ENCODE assay signal across 10 cellular contexts in the genomic region with DNA sequence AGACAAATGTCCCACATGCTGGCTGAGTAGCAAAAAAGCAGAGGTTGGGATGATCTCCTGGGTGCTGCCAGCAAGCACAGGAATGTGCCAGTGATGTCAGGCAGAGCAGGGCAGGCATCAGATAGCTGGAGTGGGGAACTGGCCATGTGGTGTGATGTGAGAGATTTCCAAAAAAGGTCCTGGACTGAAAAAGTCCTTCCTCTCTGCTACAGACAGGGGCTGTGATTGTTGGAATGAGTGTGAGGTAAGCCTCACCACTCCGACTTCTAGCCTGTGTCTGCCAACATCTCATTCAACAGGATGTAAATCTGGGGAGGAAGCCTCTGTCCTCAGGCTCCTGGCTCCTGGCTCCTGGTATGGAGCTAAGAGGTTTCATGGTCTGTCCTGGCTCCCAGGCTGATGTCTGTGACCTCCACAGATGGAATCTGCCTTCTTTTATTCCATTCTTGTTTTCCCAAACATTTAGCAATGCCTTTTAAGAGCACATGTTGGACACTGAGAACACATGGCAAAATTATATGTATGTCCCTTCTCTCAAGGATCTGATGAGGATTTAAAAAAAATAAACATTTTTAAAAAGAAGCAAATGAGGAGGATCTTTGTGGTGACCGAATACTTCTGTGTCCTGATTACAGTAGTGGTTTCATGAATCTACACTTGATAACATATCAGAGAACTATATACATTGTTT. TPM values are rescaled to one million over a fixed set of nuclear protein-coding genes. Genes with fewer than 3 reads are reported as not detected.
DNase-seq lines count a peak whose midpoint lies in the region; ATAC-seq, FAIRE-seq and TF ChIP-seq lines count a peak whose summit lies in the region.
"Had no signal": no experiment of that assay in that cellular context is flagged by ENCODE, and none has a peak within 500 bp of the region (broad histone marks: within the 10 kb centered on the region; RNA-seq: fewer than 3 reads in every experiment).

No MANE protein-coding gene starts in this region.

- no peaks in the 10 kb centered on the region for H3K4me1 Mint-ChIP-seq in CD8-positive, alpha-beta T cell (ENCODE audit: low read depth)

- H3K9ac ChIP-seq in GM12878 (ENCODE audit: control insufficient read depth, insufficient read depth, low read length) = no peak overlapping the region
- H3K9ac ChIP-seq in colonic mucosa (ENCODE audit: low read depth in 2 of 2, low read length in 2 of 2) = no peak overlapping the region
- H3K9ac ChIP-seq: parathyroid adenoma had no signal

- in situ Hi-C loops in GM12878 (cut with MboI) = no loop called here

- no peak overlapping the region for H3K4me2 ChIP-seq in GM12878 (ENCODE audit: control insufficient read depth, insufficient read depth)

- TF ChIP-seq POLR2A in GM12878 (IDR thresholded peaks at IDR 0.05; ENCODE audit: low read depth, low read length) = no peak

- CTCF ChIA-PET in GM12878 (lab: Yijun Ruan, JAX) = interaction anchor here (1.0 to 1.7 kb wide), 4 partner anchors 11 to 45 kb away, joined by 3 to 4 read pairs (median 4); no protein-coding TSS in a partner anchor
- CTCF ChIA-PET in CD8-positive, alpha-beta T cell (lab: Charles Lee) = no interaction called here

- H4K20me1 ChIP-seq in GM12878 (ENCODE audit: control insufficient read depth, insufficient read depth) = no peaks in the 10 kb centered on the region

- H3K27me3 ChIP-seq in GM12878 (replicated peaks in 1 of 2; ENCODE audit: control insufficient read depth in 2 of 2, insufficient read depth in 2 of 2, low read length in 1 of 2) (no peaks in the 10 kb centered on the region), left ventricle myocardium inferior (ENCODE audit: low read depth) (no peaks in the 10 kb centered on the region), colonic mucosa (no peaks in the 10 kb centered on the region)
- H3K27me3 ChIP-seq in CD8-positive, alpha-beta T cell (ENCODE audit: insufficient read depth, low read length) = no peaks in the 10 kb centered on the region

- H3K9me3 Mint-ChIP-seq in CD8-positive, alpha-beta T cell = no peaks in the 10 kb centered on the region

- POLR2A ChIA-PET in GM12878 (lab: Charles Lee) = interaction anchor here (1.3 to 1.6 kb wide), 3 partner anchors 12 to 19 kb away, joined by 4 read pairs; no protein-coding TSS in a partner anchor
- POLR2A ChIA-PET in CD8-positive, alpha-beta T cell (lab: Charles Lee) = no interaction called here

- no peak overlapping the region for H3K4me3 ChIP-seq in GM12878
- no peak overlapping the region for H3K4me3 ChIP-seq in left ventricle myocardium inferior
- H3K4me3 ChIP-seq in colonic mucosa = no peak overlapping the region
- no peak overlapping the region for H3K4me3 ChIP-seq in CD8-positive, alpha-beta T cell (ENCODE audit: low read depth, low read length)

- BruUV-seq in GM12878 (replicated peaks; lab: Mats Ljungman, UMichigan) = no TSS peak

- DNase-seq in H4 (ENCODE audit: low spot score) (peak; percentile 96), GM12878 (ENCODE audit: low read depth, low spot score) (no peak), left ventricle myocardium inferior (peak; percentile 49), sciatic nerve (ENCODE audit: low spot score) (no peak), colonic mucosa (no peak), AML-193 (lab: John Stamatoyannopoulos, UW) (no peak)
- no peak for DNase-seq in activated CD4-positive, alpha-beta T cell treated with anti-CD3 and anti-CD28 coated beads, Interleukin-2, amount 50 U/mL, for 48 hours
- no peak for DNase-seq in CD8-positive, alpha-beta T cell
- DNase-seq: stimulated activated CD8-positive, alpha-beta memory T cell treated with anti-CD3 and anti-CD28 coated beads, Interleukin-4, amount 100 ng/mL, for 48 hours had no signal

- FAIRE-seq in GM12878 (lab: Jason Lieb, UNC) = peak; percentile 7

- WGBS in GM12878 (ENCODE audit: insufficient coverage, insufficient replicate concordance, low lambda C conversion rate, missing lambda C conversion rate) = 83% methylated on average over 2 of the region's 2 CpGs

- H3K4me3 Mint-ChIP-seq in CD8-positive, alpha-beta T cell = no peak overlapping the region

- RAD21 ChIA-PET in GM12878 (lab: Charles Lee; ENCODE audit: unreplicated experiment) = interaction anchor here (4.7 kb wide), 1 partner anchor 15 kb away, joined by 23 read pairs; no protein-coding TSS in a partner anchor

- intact Hi-C loops in GM12878 (cut with micrococcal nuclease; ENCODE audit: unreplicated experiment) = no loop called here
- intact Hi-C loops in left ventricle myocardium inferior (cut with micrococcal nuclease) = no loop called here
- intact Hi-C loops in sciatic nerve (cut with DNase I) = no loop called here
- intact Hi-C loops in colonic mucosa (cut with DNase I) = no loop called here
- intact Hi-C loops in CD8-positive, alpha-beta T cell (cut with DNase I, micrococcal nuclease) = no loop called here

- no peaks in the 10 kb centered on the region for H3K36me3 Mint-ChIP-seq in CD8-positive, alpha-beta T cell

- no peaks in the 10 kb centered on the region for H3K4me1 ChIP-seq in GM12878 (ENCODE audit: control insufficient read depth, insufficient read depth, low read length)
- peaks cover 46% of the 10 kb centered on the region for H3K4me1 ChIP-seq in left ventricle myocardium inferior
- H3K4me1 ChIP-seq in colonic mucosa = peaks cover 3% of the 10 kb centered on the region
- H3K4me1 ChIP-seq in CD8-positive, alpha-beta T cell (ENCODE audit: insufficient read depth, low read length) = no peaks in the 10 kb centered on the region
- H3K4me1 ChIP-seq: parathyroid adenoma had no signal

- no peaks in the 10 kb centered on the region for H3K79me2 ChIP-seq in GM12878 (ENCODE audit: control insufficient read depth, insufficient read depth, low read length)
- H3K79me2 ChIP-seq: parathyroid adenoma had no signal

- H3K27ac ChIP-seq in GM12878 (ENCODE audit: control insufficient read depth, insufficient read depth) (no peak overlapping the region), left ventricle myocardium inferior (replicated peaks) (peak overlapping the region; percentile 85), colonic mucosa (no peak overlapping the region)
- no peak overlapping the region for H3K27ac ChIP-seq in CD8-positive, alpha-beta T cell (ENCODE audit: low read depth, low read length)
- H3K27ac ChIP-seq: parathyroid adenoma had no signal

- ATAC-seq in GM12878 (no peak), sciatic nerve (peak; percentile 51)
- ATAC-seq in CD8-positive, alpha-beta T cell = no peak

- no peak for TF ChIP-seq CTCF in GM12878 (IDR thresholded peaks at IDR 0.05 in 2 of 3, conservative IDR thresholded peaks at IDR 0.05 in 1 of 3; ENCODE audit: control insufficient read depth in 2 of 3, extremely low read depth in 1 of 3, insufficient read depth in 1 of 3, low read depth in 3 of 3, low read length in 3 of 3)
- TF ChIP-seq CTCF in left ventricle myocardium inferior (IDR thresholded peaks at IDR 0.05; ENCODE audit: borderline replicate concordance) = peak; percentile 41
- no peak for TF ChIP-seq CTCF in colonic mucosa (IDR thresholded peaks at IDR 0.05)
- TF ChIP-seq CTCF in CD8-positive, alpha-beta T cell (IDR thresholded peaks at IDR 0.05) = no peak

- no peaks in the 10 kb centered on the region for H3K27me3 Mint-ChIP-seq in CD8-positive, alpha-beta T cell (ENCODE audit: low read depth)

- no peaks in the 10 kb centered on the region for H3K9me3 ChIP-seq in GM12878 (replicated peaks; ENCODE audit: control insufficient read depth, insufficient read depth, low read length)
- no peaks in the 10 kb centered on the region for H3K9me3 ChIP-seq in left ventricle myocardium inferior (replicated peaks)
- no peaks in the 10 kb centered on the region for H3K9me3 ChIP-seq in colonic mucosa
- no peaks in the 10 kb centered on the region for H3K9me3 ChIP-seq in CD8-positive, alpha-beta T cell (ENCODE audit: low read length)

- H3K36me3 ChIP-seq in GM12878 (ENCODE audit: control insufficient read depth in 2 of 2, insufficient read depth in 2 of 2, low read length in 1 of 2) = no peaks in the 10 kb centered on the region
- H3K36me3 ChIP-seq in left ventricle myocardium inferior = no peaks in the 10 kb centered on the region
- no peaks in the 10 kb centered on the region for H3K36me3 ChIP-seq in colonic mucosa
- no peaks in the 10 kb centered on the region for H3K36me3 ChIP-seq in CD8-positive, alpha-beta T cell (ENCODE audit: insufficient read depth, low read length)

- H2AFZ ChIP-seq in GM12878 (ENCODE audit: control insufficient read depth, low read depth, low read length) = no peak overlapping the region
- H2AFZ ChIP-seq: parathyroid adenoma had no signal

- SMC1A ChIA-PET in GM12878 (lab: Charles Lee; ENCODE audit: uncharacterized antibody, unreplicated experiment) = interaction anchor here (0.8 to 9.6 kb wide), 7 partner anchors 8 to 178 kb away, joined by 4 to 71 read pairs (median 4); no protein-coding TSS in a partner anchor

- H3K27ac Mint-ChIP-seq in CD8-positive, alpha-beta T cell = no peak overlapping the region

- no peak for TF ChIP-seq RAD21 in GM12878 (IDR thresholded peaks at IDR 0.05; ENCODE audit: insufficient read depth, low read depth, low read length)

- no peak for TF ChIP-seq EP300 in GM12878 (IDR thresholded peaks at IDR 0.05; ENCODE audit: borderline replicate concordance in 1 of 2, control insufficient read depth in 1 of 2, low read depth in 2 of 2, low read length in 2 of 2)

TF ChIP-seq in GM12878, 131 proteins besides CTCF, POLR2A, EP300 and RAD21 (continues in another document):
- TF ChIP-seq SMARCA5 (IDR thresholded peaks at IDR 0.05) (no peak), BMI1 (IDR thresholded peaks at IDR 0.05; ENCODE audit: borderline replicate concordance) (no peak)

RNA-seq across cellular contexts. Expression of a gene that starts 50.1 kb away (rescaled TPM):
- 14.7 and 22.7 TPM in 2 replicates for total RNA-seq in H4 (2014; rRNA removed; shearing (Covaris generic))
- total RNA-seq in GM12878 (2013; cell fraction: nucleolus; rRNA removed) = 283 and 300 TPM in 2 replicates
- total RNA-seq in GM12878 (2014; rRNA removed) = 92.7 and 120 TPM in 2 replicates
- 130 and 131 TPM in 2 replicates for total RNA-seq in GM12878 (2014; rRNA removed; fragmentation: Illumina TruSeq; extraction: Trizol)
- 110 and 131 TPM in 2 replicates for total RNA-seq in GM12878 (2021)
- 19.4 TPM for polyA plus RNA-seq in GM12878 (2011; ENCODE audit: low read depth)
- polyA plus RNA-seq in GM12878 (2011; rRNA removed) = 121 and 218 TPM in 2 replicates
- polyA plus RNA-seq in GM12878 (2011; cell fraction: cytosol; rRNA removed) = 24.3 and 29.2 TPM in 2 replicates
- 70.9 and 75.1 TPM in 2 replicates for polyA plus RNA-seq in GM12878 (2011; cell fraction: nucleus; rRNA removed)
- 40.8 and 44.4 TPM in 2 replicates for polyA plus RNA-seq in GM12878 (2012)
- polyA plus RNA-seq in GM12878 (2014; fragmentation: Illumina TruSeq; extraction: Trizol) = 134 and 173 TPM in 2 replicates
- polyA plus RNA-seq in GM12878 (2014; fragmentation: Nextera tagmentation; extraction: Ambion mirVana) = 10 to 100 TPM; 43.0 to 50.2 TPM
- 76.8 and 90.8 TPM in 2 replicates for polyA plus RNA-seq in GM12878 (2014; rRNA removed)
- 100 to 1,000 TPM; 144 to 154 TPM for polyA plus RNA-seq in GM12878 (2016; fragmentation: Nextera tagmentation; extraction: Ambion mirVana)
- polyA minus RNA-seq in GM12878 (2011; rRNA and poly(A)+ RNA removed) = 41.8 and 75.6 TPM in 2 replicates
- 35.9 and 43.5 TPM in 2 replicates for polyA minus RNA-seq in GM12878 (2011; cell fraction: cytosol; rRNA and poly(A)+ RNA removed)
- 36.5 and 60.8 TPM in 2 replicates for polyA minus RNA-seq in GM12878 (2011; cell fraction: nucleus; rRNA and poly(A)+ RNA removed)
- 75.4 TPM for total RNA-seq in left ventricle myocardium inferior
- 45.1 TPM for total RNA-seq in sciatic nerve
- 10 to 100 TPM; 41.9 to 76.6 TPM for total RNA-seq in colonic mucosa
- 10 to 100 TPM; 27.0 to 28.6 TPM for total RNA-seq in CD8-positive, alpha-beta T cell

Comparison
In these comparisons a context has a peak if more than half of its experiments do, and no peak if none do; other contexts are left out.
1. DNase-seq: peak in H4 (single experiment) and left ventricle myocardium inferior (single experiment); none in GM12878 (single experiment), sciatic nerve (single experiment), colonic mucosa (single experiment), activated CD4-positive, alpha-beta T cell treated with anti-CD3 and anti-CD28 coated beads, Interleukin-2, amount 50 U/mL, for 48 hours (0 of 2), CD8-positive, alpha-beta T cell (0 of 7) and AML-193 (0 of 2).